Comparison of ENCODE assay signal across 26 cellular contexts in the genomic region with DNA sequence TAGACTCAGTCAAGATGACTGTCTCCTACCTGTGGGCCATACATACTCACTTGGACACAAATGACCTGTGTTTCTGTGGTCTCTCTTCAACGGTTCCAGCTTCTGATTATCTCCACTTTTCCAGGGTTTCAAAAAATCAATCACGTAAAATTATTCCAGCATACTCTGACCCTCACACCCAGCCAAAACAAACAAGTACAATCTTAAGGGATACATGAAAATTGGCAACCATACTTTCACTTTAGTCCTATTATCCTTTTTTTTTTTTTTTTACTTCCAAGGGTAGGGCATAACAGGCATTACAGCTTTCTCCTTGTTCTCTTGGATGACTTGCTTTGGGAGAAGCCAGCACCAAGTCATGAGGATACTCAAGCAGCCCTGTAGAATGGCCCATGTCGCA.
DNase-seq lines count a peak whose midpoint lies in the region; ATAC-seq, FAIRE-seq and TF ChIP-seq lines count a peak whose summit lies in the region.
"Had no signal": no experiment of that assay in that cellular context is flagged by ENCODE, and none has a peak within 500 bp of the region (broad histone marks: within the 10 kb centered on the region; RNA-seq: fewer than 3 reads in every experiment).

No MANE protein-coding gene starts in this region.

- intact Hi-C loops in body of pancreas (cut with DNase I), result no loop called here

- H3K4me1 ChIP-seq in body of pancreas (peaks cover 9% of the 10 kb centered on the region), mesendoderm (ENCODE audit: control insufficient read depth, low read depth, low read length) (no peaks in the 10 kb centered on the region), small intestine (ENCODE audit: control insufficient read depth in 2 of 2, insufficient read depth in 1 of 2, low read depth in 1 of 2, low read length in 1 of 2) (no peaks in the 10 kb centered on the region)
- H3K4me1 ChIP-seq: BE2C, BLaER1, Caco-2 had no signal

- no peaks in the 10 kb centered on the region for H3K36me3 Mint-ChIP-seq in T-cell
- H3K36me3 Mint-ChIP-seq: CD8-positive, alpha-beta T cell had no signal

- no peaks in the 10 kb centered on the region for H3K79me2 ChIP-seq in mesendoderm (ENCODE audit: control insufficient read depth, insufficient read depth, low read length)

- WGBS in body of pancreas, 2 donors, result 30 to 34% methylated on average over 3 of the region's 3 CpGs
- WGBS in mesendoderm (ENCODE audit: extremely low coverage, insufficient coverage, low lambda C conversion rate), result no CpG with 5 or more reads among the region's 3 CpGs
- 17 to 59% (median 19%) methylated on average over 3 of the region's 3 CpGs for WGBS in small intestine, 3 donors

- H3K9me3 ChIP-seq in body of pancreas, result no peaks in the 10 kb centered on the region
- no peaks in the 10 kb centered on the region for H3K9me3 ChIP-seq in small intestine (ENCODE audit: control insufficient read depth, low read depth)
- H3K9me3 ChIP-seq: BE2C, BLaER1, Caco-2 had no signal

- H2BK15ac ChIP-seq in mesendoderm (replicated peaks; ENCODE audit: low read depth), result no peak overlapping the region

- H3K4me2 ChIP-seq in mesendoderm (ENCODE audit: low read length), result no peak overlapping the region
- H3K4me2 ChIP-seq: BLaER1 had no signal

- no peaks in the 10 kb centered on the region for H3K4me1 Mint-ChIP-seq in T-cell

- H3K27ac ChIP-seq in body of pancreas (no peak overlapping the region), mesendoderm (ENCODE audit: low read depth, low read length) (no peak overlapping the region), small intestine (ENCODE audit: low read depth in 1 of 2, low read length in 1 of 2) (no peak overlapping the region)
- H3K27ac ChIP-seq: BLaER1 had no signal

- FAIRE-seq in small intestine (lab: Jason Lieb, UNC), result no peak
- FAIRE-seq: A204.1, D721Med, GM12878, GM12892, GM18507 had no signal

- H3K27me3 Mint-ChIP-seq in T-cell, result peaks cover 0 to 3% of the 10 kb centered on the region in 2 donors

- ATAC-seq in body of pancreas (peak; percentile 48), T-cell (replicated peaks in 1 of 4) (no peak), GM18519 (IDR thresholded peaks at IDR 0.05; ENCODE audit: low FRiP score, unreplicated experiment) (no peak)
- ATAC-seq: CD8-positive, alpha-beta T cell; GM12878 had no signal

- H3K9me3 Mint-ChIP-seq in T-cell, result no peaks in the 10 kb centered on the region
- H3K9me3 Mint-ChIP-seq: CD4-positive, alpha-beta T cell; CD8-positive, alpha-beta T cell had no signal

- H3K4me3 Mint-ChIP-seq in T-cell, result no peak overlapping the region
- H3K4me3 Mint-ChIP-seq: CD4-positive, alpha-beta T cell; CD8-positive, alpha-beta T cell had no signal

- no peaks in the 10 kb centered on the region for H3K36me3 ChIP-seq in body of pancreas (replicated peaks in 1 of 2; ENCODE audit: insufficient read depth in 1 of 2, low read depth in 2 of 2)
- H3K36me3 ChIP-seq in mesendoderm (ENCODE audit: control insufficient read depth, insufficient read depth, low read length), result no peaks in the 10 kb centered on the region
- no peaks in the 10 kb centered on the region for H3K36me3 ChIP-seq in small intestine (ENCODE audit: control insufficient read depth in 2 of 2, insufficient read depth in 2 of 2, low read length in 2 of 2)
- H3K36me3 ChIP-seq: BE2C, BLaER1 had no signal

- H3K79me1 ChIP-seq in mesendoderm (ENCODE audit: low read length), result no peaks in the 10 kb centered on the region

- no peak for TF ChIP-seq CTCF in LNCaP clone FGC (IDR thresholded peaks at IDR 0.05; ENCODE audit: control insufficient read depth, extremely low read depth, insufficient read depth)
- TF ChIP-seq CTCF in body of pancreas (IDR thresholded peaks at IDR 0.05), result no peak

- no peak overlapping the region for H4K5ac ChIP-seq in mesendoderm (ENCODE audit: low read length)

- H3K4me3 ChIP-seq in LNCaP clone FGC (ENCODE audit: low read depth, low read length) (no peak overlapping the region), body of pancreas (no peak overlapping the region), mesendoderm (ENCODE audit: low read length) (no peak overlapping the region), small intestine (ENCODE audit: low read depth in 1 of 2, low read length in 2 of 2) (no peak overlapping the region)
- H3K4me3 ChIP-seq: BLaER1, GM12878 had no signal

- no peak overlapping the region for H4K8ac ChIP-seq in mesendoderm (ENCODE audit: low read depth, low read length)

- CTCF ChIA-PET in T-cell (lab: Charles Lee), result no interaction called here

- no peak overlapping the region for H3K23ac ChIP-seq in mesendoderm (ENCODE audit: low read length)

- H3K27me3 ChIP-seq in body of pancreas, result no peaks in the 10 kb centered on the region
- no peaks in the 10 kb centered on the region for H3K27me3 ChIP-seq in mesendoderm (ENCODE audit: insufficient read depth, low read length, poor library complexity)
- H3K27me3 ChIP-seq in small intestine (ENCODE audit: control insufficient read depth in 2 of 2, insufficient read depth in 2 of 2, low read length in 2 of 2), result no peaks in the 10 kb centered on the region
- H3K27me3 ChIP-seq: BE2C, BLaER1 had no signal

- H2AK5ac ChIP-seq in mesendoderm (ENCODE audit: low read length), result no peak overlapping the region

- no peak overlapping the region for H2BK120ac ChIP-seq in mesendoderm (ENCODE audit: low read depth, low read length)

- no peak overlapping the region for H3K9ac ChIP-seq in mesendoderm (ENCODE audit: low read length)
- H3K9ac ChIP-seq: BLaER1 had no signal

- no peak overlapping the region for H2BK5ac ChIP-seq in mesendoderm (ENCODE audit: low read length)

- no peak overlapping the region for H3K27ac Mint-ChIP-seq in T-cell
- H3K27ac Mint-ChIP-seq: CD4-positive, alpha-beta T cell; CD8-positive, alpha-beta T cell had no signal

- peak; percentile 35 for DNase-seq in LNCaP clone FGC (ENCODE audit: low read depth)
- DNase-seq in body of pancreas, result peak in 1 of 4 donors; percentile 13
- DNase-seq in mesendoderm, result no peak
- DNase-seq in small intestine, result peak; percentile 26
- no peak for DNase-seq in T-cell
- no peak for DNase-seq in activated CD8-positive, alpha-beta memory T cell treated with anti-CD3 and anti-CD28 coated beads, Interleukin-2, amount 50 U/mL, for 48 hours
- DNase-seq in stimulated activated CD4-positive, alpha-beta T cell treated with anti-CD3 and anti-CD28 coated beads, Interleukin-4, amount 100 ng/mL, for 24 hours, result no peak
- DNase-seq: 8988T; ACHN; BE2C; C1 segment of cervical spinal cord; Caco-2; Calu3; CD4-positive, alpha-beta T cell; CD8-positive, alpha-beta T cell; DMS79; DND-41; EL; GDM1 had no signal

- no peak overlapping the region for H3K18ac ChIP-seq in mesendoderm (ENCODE audit: low read length)

- no peak overlapping the region for H3K56ac ChIP-seq in mesendoderm (ENCODE audit: low read length)

- POLR2A ChIA-PET in T-cell (lab: Charles Lee), result no interaction called here

- H3K4ac ChIP-seq in mesendoderm (ENCODE audit: low read depth, low read length), result peak overlapping the region; percentile 36

- TF ChIP-seq POLR2A in body of pancreas (IDR thresholded peaks at IDR 0.05), result no peak

Comparison
In these comparisons a context has a peak if more than half of its experiments do, and no peak if none do; other contexts are left out.
1. DNase-seq: peak in LNCaP clone FGC (single experiment) and small intestine (single experiment); none in mesendoderm (single experiment), T-cell (0 of 34), activated CD8-positive, alpha-beta memory T cell treated with anti-CD3 and anti-CD28 coated beads, Interleukin-2, amount 50 U/mL, for 48 hours (single experiment) and stimulated activated CD4-positive, alpha-beta T cell treated with anti-CD3 and anti-CD28 coated beads, Interleukin-4, amount 100 ng/mL, for 24 hours (single experiment).